8 cellular contexts compared by ENCODE assay signal in the genomic region with DNA sequence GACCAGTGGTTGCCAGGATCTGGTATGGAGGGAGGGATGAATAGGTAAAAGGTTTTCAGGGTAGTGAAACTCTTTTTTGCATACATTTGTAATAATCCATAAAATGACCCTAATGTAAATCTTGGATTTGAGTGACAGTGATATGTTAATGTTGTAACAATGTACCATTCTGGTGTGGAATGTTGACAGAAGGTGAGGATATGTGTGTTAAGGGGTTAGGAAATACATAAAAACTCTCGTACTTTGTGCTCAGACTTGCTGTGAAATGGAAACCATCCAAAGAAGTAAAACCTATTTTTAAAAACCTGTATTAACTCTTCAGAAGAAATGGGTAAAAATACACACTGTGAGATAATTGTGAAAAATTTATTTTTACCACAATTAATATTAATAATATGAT.
"Had no signal": no experiment of that assay in that cellular context is flagged by ENCODE, and none has a peak within 500 bp of the region (broad histone marks: within the 10 kb centered on the region; RNA-seq: fewer than 3 reads in every experiment).

No MANE protein-coding gene starts in this region.

- H3K4me3 ChIP-seq: GM12878 had no signal

- ATAC-seq: GM12878 had no signal

- FAIRE-seq: G401.6, GM12878, GM12891, GM12892, GM18507, GM19239 had no signal

- DNase-seq: GDM1, GF-D8 had no signal
